1 cellular context compared by ENCODE assay signal in genomic region chr9:33388110-33388994, GRCh38.
TF ChIP-seq lines count a peak whose summit lies in the region.

No MANE protein-coding gene starts in this region.

TF ChIP-seq in HEK293, 187 proteins besides CTCF, POLR2A, EP300 and RAD21 (continued from another document):
- TF ChIP-seq ZNF473 (tag by site-specific recombination; IDR thresholded peaks at IDR 0.05), result no peak
- TF ChIP-seq ZNF132 (tag by site-specific recombination; IDR thresholded peaks at IDR 0.05; ENCODE audit: borderline replicate concordance), result no peak
